16 cellular contexts compared by ENCODE assay signal in genomic region chr7:132425920-132426319, GRCh38.
"Had no signal": no experiment of that assay in that cellular context is flagged by ENCODE, and none has a peak within 500 bp of the region (broad histone marks: within the 10 kb centered on the region; RNA-seq: fewer than 3 reads in every experiment).

No MANE protein-coding gene starts in this region.

- H3K79me2 ChIP-seq: parathyroid adenoma had no signal

- H3K9me3 Mint-ChIP-seq: neural progenitor cell had no signal

- H3K9me3 ChIP-seq: lower lobe of right lung, right atrium auricular region had no signal

- DNase-seq: activated CD4-positive, alpha-beta memory T cell treated with anti-CD3 and anti-CD28 coated beads, Interleukin-2, amount 10 ng/mL, durations not matched to agents 7 days and 5 days; activated CD8-positive, alpha-beta memory T cell treated with anti-CD3 and anti-CD28 coated beads, Interleukin-2, amount 50 U/mL, for 48 hours; activated naive CD4-positive, alpha-beta T cell treated with anti-CD3 and anti-CD28 coated beads for 36 hours; amniotic stem cell; brain microvascular endothelial cell; cerebellar nuclear complex; hippocampal formation; lower lobe of right lung; small intestine; T-helper 9 cell; trophoblast cell had no signal

- H3K27me3 ChIP-seq: brain microvascular endothelial cell, neural progenitor cell, right atrium auricular region had no signal

- H3K4me2 ChIP-seq: neural progenitor cell had no signal

- H3K4me3 Mint-ChIP-seq: activated CD4-positive, alpha-beta memory T cell treated with anti-CD3 and anti-CD28 coated beads, Interleukin-2, amount 10 ng/mL, durations not matched to agents 7 days and 5 days; activated naive CD4-positive, alpha-beta T cell treated with anti-CD3 and anti-CD28 coated beads for 36 hours; activated T-helper 1 cell treated with anti-CD3 and anti-CD28 coated beads, Interleukin-12 subunit alpha, Interleukin-12 subunit beta, Interleukin-2, Interleukin-4 antibody, amounts not matched to agents 30 ng/mL and 10 ng/mL and 1 ng/mL, durations not matched to agents 14 hours and 24 hours and 36 hours; dendritic cell treated with granulocyte-macrophage colony-stimulating factor and Interleukin-4, amounts not matched to agents 40 ng/mL and 50 ng/mL, for 4 days; neural progenitor cell had no signal

- H2AFZ ChIP-seq: neural progenitor cell, parathyroid adenoma had no signal

- H3K9ac ChIP-seq: neural progenitor cell, parathyroid adenoma had no signal

- H3K36me3 ChIP-seq: brain microvascular endothelial cell, lower lobe of right lung, neural progenitor cell, right atrium auricular region had no signal

- H3K4me1 ChIP-seq: lower lobe of right lung, parathyroid adenoma had no signal

- H3K36me3 Mint-ChIP-seq: neural progenitor cell had no signal

- H3K27ac ChIP-seq: brain microvascular endothelial cell, lower lobe of right lung, neural progenitor cell, parathyroid adenoma, right atrium auricular region had no signal

- H3K27ac Mint-ChIP-seq: activated CD4-positive, alpha-beta memory T cell treated with anti-CD3 and anti-CD28 coated beads, Interleukin-2, amount 10 ng/mL, durations not matched to agents 7 days and 5 days; activated naive CD4-positive, alpha-beta T cell treated with anti-CD3 and anti-CD28 coated beads for 36 hours; activated T-helper 1 cell treated with anti-CD3 and anti-CD28 coated beads, Interleukin-12 subunit alpha, Interleukin-12 subunit beta, Interleukin-2, Interleukin-4 antibody, amounts not matched to agents 30 ng/mL and 10 ng/mL and 1 ng/mL, durations not matched to agents 14 hours and 24 hours and 36 hours; dendritic cell treated with granulocyte-macrophage colony-stimulating factor and Interleukin-4, amounts not matched to agents 40 ng/mL and 50 ng/mL, for 4 days had no signal

- H3K4me3 ChIP-seq: lower lobe of right lung, neural progenitor cell, right atrium auricular region had no signal
